13 cellular contexts compared by ENCODE assay signal in the genomic region with DNA sequence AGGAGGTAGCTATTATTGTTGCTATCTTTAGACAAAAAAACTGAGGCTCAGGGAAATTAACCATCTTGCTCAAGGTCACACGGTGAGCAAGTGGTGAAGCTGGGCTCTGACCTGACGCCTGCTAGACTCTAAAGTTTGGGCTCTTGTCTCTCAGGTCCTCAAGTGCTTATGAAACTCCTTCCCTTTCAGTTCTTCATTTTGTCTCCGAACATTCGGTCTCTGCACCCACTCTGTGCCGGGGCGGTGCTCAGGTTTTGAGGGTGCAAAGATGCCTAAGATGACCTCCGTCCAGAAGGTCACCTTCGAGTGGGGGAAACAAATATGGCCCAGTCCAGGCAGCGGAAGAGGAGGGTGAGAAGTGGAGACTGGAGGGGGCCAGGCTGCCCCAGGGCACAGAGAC.
DNase-seq lines count a peak whose midpoint lies in the region; ATAC-seq lines count a peak whose summit lies in the region.
"Had no signal": no experiment of that assay in that cellular context is flagged by ENCODE, and none has a peak within 500 bp of the region (broad histone marks: within the 10 kb centered on the region; RNA-seq: fewer than 3 reads in every experiment).

No MANE protein-coding gene starts in this region.

- H3K27me3 Mint-ChIP-seq in stimulated activated memory B cell treated with anti-CD40 and anti-IgM and Interleukin-4, amounts not matched to agents 10 μg/mL and 1 μg/mL and 100 μg/mL, for 72 hours, result peaks cover 56% of the 10 kb centered on the region

- DNase-seq in activated CD4-positive, CD25-positive, alpha-beta regulatory T cell treated with anti-CD3 and anti-CD28 coated beads, Interleukin-2, amount 50 U/mL, for 72 hours, result no peak
- no peak for DNase-seq in UCSD-AML1 (lab: John Stamatoyannopoulos, UW; ENCODE audit: unreplicated experiment)
- no peak for DNase-seq in activated T-cell treated with anti-CD3 and anti-CD28 coated beads, Interleukin-2, amount 50 U/mL, for 1 hour
- DNase-seq: activated CD4-positive, CD25-positive, alpha-beta regulatory T cell; activated T-cell treated with anti-CD3 and anti-CD28 coated beads, Interleukin-2, amount 50 U/mL, for 72 hours; effector memory CD4-positive, alpha-beta T cell; kidney glomerular epithelial cell; NCI-H1105 treated with DMSO at 0.1 percent for 48 hours; NCI-H774 had no signal

- H3K4me3 Mint-ChIP-seq in stimulated activated memory B cell treated with anti-CD40 and anti-IgM and Interleukin-4, amounts not matched to agents 10 μg/mL and 1 μg/mL and 100 μg/mL, for 72 hours, result peak overlapping the region; percentile 3
- H3K4me3 Mint-ChIP-seq: activated T-cell treated with anti-CD3 and anti-CD28 coated beads, Interleukin-2, amount 50 U/mL, for 72 hours had no signal

- H3K4me1 Mint-ChIP-seq in stimulated activated memory B cell treated with anti-CD40 and anti-IgM and Interleukin-4, amounts not matched to agents 10 μg/mL and 1 μg/mL and 100 μg/mL, for 72 hours, result peaks cover 17% of the 10 kb centered on the region

- no peaks in the 10 kb centered on the region for H3K9me3 Mint-ChIP-seq in stimulated activated memory B cell treated with anti-CD40 and anti-IgM and Interleukin-4, amounts not matched to agents 10 μg/mL and 1 μg/mL and 100 μg/mL, for 72 hours
- H3K9me3 Mint-ChIP-seq: activated T-cell treated with anti-CD3 and anti-CD28 coated beads, Interleukin-2, amount 50 U/mL, for 72 hours had no signal

- H3K27ac Mint-ChIP-seq in stimulated activated memory B cell treated with anti-CD40 and anti-IgM and Interleukin-4, amounts not matched to agents 10 μg/mL and 1 μg/mL and 100 μg/mL, for 72 hours, result peak overlapping the region; percentile 69
- H3K27ac Mint-ChIP-seq: activated T-cell treated with anti-CD3 and anti-CD28 coated beads, Interleukin-2, amount 50 U/mL, for 72 hours had no signal

- ATAC-seq in GM19023 (IDR thresholded peaks at IDR 0.05; ENCODE audit: unreplicated experiment), result peak; percentile 82
- peak; percentile 94 for ATAC-seq in GM21723 (IDR thresholded peaks at IDR 0.05; ENCODE audit: unreplicated experiment)
- ATAC-seq in HG03439 (IDR thresholded peaks at IDR 0.05; ENCODE audit: unreplicated experiment), result peak; percentile 81
- ATAC-seq in stimulated activated memory B cell treated with anti-CD40 and anti-IgM and Interleukin-4, amounts not matched to agents 10 μg/mL and 1 μg/mL and 100 μg/mL, for 72 hours, result peak; percentile 96
- ATAC-seq: activated T-cell treated with anti-CD3 and anti-CD28 coated beads, Interleukin-2, amount 50 U/mL, for 72 hours had no signal

- H3K36me3 Mint-ChIP-seq in stimulated activated memory B cell treated with anti-CD40 and anti-IgM and Interleukin-4, amounts not matched to agents 10 μg/mL and 1 μg/mL and 100 μg/mL, for 72 hours, result no peaks in the 10 kb centered on the region
